Comparison of ENCODE assay signal across 28 cellular contexts in genomic region chr10:80617807-80618206, GRCh38.
"Had no signal": no experiment of that assay in that cellular context is flagged by ENCODE, and none has a peak within 500 bp of the region (broad histone marks: within the 10 kb centered on the region; RNA-seq: fewer than 3 reads in every experiment).

No MANE protein-coding gene starts in this region.

- H3K27me3 ChIP-seq: cardiac muscle cell, Peyer's patch had no signal

- H3K4me1 Mint-ChIP-seq: activated B cell treated with CpG ODN at 0.5 μM for 24 hours; activated CD4-positive, alpha-beta T cell treated with anti-CD3 and anti-CD28 coated beads, Interleukin-2, amount 10 ng/mL, durations not matched to agents 24 days and 14 days; brain; T-helper 17 cell had no signal

- H3K27ac Mint-ChIP-seq: activated B cell treated with CpG ODN at 0.5 μM for 24 hours; activated CD4-positive, alpha-beta T cell treated with anti-CD3 and anti-CD28 coated beads, Interleukin-2, amount 10 ng/mL, durations not matched to agents 24 days and 14 days; activated CD8-positive, alpha-beta memory T cell treated with anti-CD3 and anti-CD28 coated beads, Interleukin-2, amount 10 ng/mL, durations not matched to agents 7 days and 5 days; activated naive CD4-positive, alpha-beta T cell treated with anti-CD3 and anti-CD28 coated beads for 36 hours; activated naive CD8-positive, alpha-beta T cell; activated T-cell treated with anti-CD3 and anti-CD28 coated beads, Interleukin-2, amount 50 U/mL, for 24 hours; activated T-helper 1 cell treated with anti-CD3 and anti-CD28 coated beads, Interleukin-12 subunit alpha, Interleukin-12 subunit beta, Interleukin-2, Interleukin-4 antibody, amounts not matched to agents 30 ng/mL and 10 ng/mL and 1 ng/mL, durations not matched to agents 14 hours and 24 hours and 36 hours; brain; T-helper 17 cell had no signal

- H3K36me3 ChIP-seq: cardiac muscle cell, Peyer's patch had no signal

- H3K36me3 Mint-ChIP-seq: activated CD8-positive, alpha-beta memory T cell treated with anti-CD3 and anti-CD28 coated beads, Interleukin-2, amount 10 ng/mL, durations not matched to agents 7 days and 5 days; brain had no signal

- H3K27me3 Mint-ChIP-seq: activated naive CD8-positive, alpha-beta T cell; activated T-cell treated with anti-CD3 and anti-CD28 coated beads, Interleukin-2, amount 50 U/mL, for 24 hours; brain had no signal

- H3K4me3 ChIP-seq: cardiac muscle cell, Peyer's patch had no signal

- H3K4me3 Mint-ChIP-seq: activated B cell treated with CpG ODN at 0.5 μM for 24 hours; activated CD4-positive, alpha-beta T cell treated with anti-CD3 and anti-CD28 coated beads, Interleukin-2, amount 10 ng/mL, durations not matched to agents 24 days and 14 days; activated CD8-positive, alpha-beta memory T cell treated with anti-CD3 and anti-CD28 coated beads, Interleukin-2, amount 10 ng/mL, durations not matched to agents 7 days and 5 days; activated naive CD4-positive, alpha-beta T cell treated with anti-CD3 and anti-CD28 coated beads for 36 hours; activated naive CD8-positive, alpha-beta T cell; activated T-cell treated with anti-CD3 and anti-CD28 coated beads, Interleukin-2, amount 50 U/mL, for 24 hours; activated T-helper 1 cell treated with anti-CD3 and anti-CD28 coated beads, Interleukin-12 subunit alpha, Interleukin-12 subunit beta, Interleukin-2, Interleukin-4 antibody, amounts not matched to agents 30 ng/mL and 10 ng/mL and 1 ng/mL, durations not matched to agents 14 hours and 24 hours and 36 hours; brain; T-helper 17 cell had no signal

- H3K4me1 ChIP-seq: Peyer's patch had no signal

- H3K27ac ChIP-seq: cardiac muscle cell, Peyer's patch, RWPE1 had no signal

- H3K9me3 ChIP-seq: Peyer's patch had no signal

- DNase-seq: activated B cell treated with CpG ODN at 0.5 μM for 24 hours; activated CD4-positive, alpha-beta T cell treated with anti-CD3 and anti-CD28 coated beads for 1 hour; activated CD4-positive, alpha-beta T cell treated with anti-CD3 and anti-CD28 coated beads, Interleukin-2, amount 10 ng/mL, durations not matched to agents 24 days and 14 days; activated CD4-positive, alpha-beta T cell treated with anti-CD3 and anti-CD28 coated beads, Interleukin-2, amount 50 U/mL, for 48 hours; activated CD8-positive, alpha-beta memory T cell treated with anti-CD3 and anti-CD28 coated beads, Interleukin-2, amount 10 ng/mL, durations not matched to agents 7 days and 5 days; activated gamma-delta T cell; activated naive CD4-positive, alpha-beta T cell treated with anti-CD3 and anti-CD28 coated beads for 36 hours; activated T-cell treated with anti-CD3 and anti-CD28 coated beads, Interleukin-2, amount 50 U/mL, for 24 hours; amygdala; cerebellar nuclear complex; KG1; NCI-H1092; NCI-H1417; NCI-H1694; NCI-H2029; NCI-H2107; NCI-H510A treated with DMSO at 0.1 percent for 48 hours; NCI-H69; NK-92 treated with Interleukin-12 subunit alpha and Interleukin-12 subunit beta, amount 100 ng/mL, for 24 hours; Peyer's patch; SHP77 treated with DMSO at 0.1 percent for 48 hours; T-helper 17 cell; T-helper 9 cell had no signal

- ATAC-seq: activated CD8-positive, alpha-beta memory T cell treated with anti-CD3 and anti-CD28 coated beads, Interleukin-2, amount 10 ng/mL, durations not matched to agents 7 days and 5 days; T-helper 17 cell had no signal

- H3K9me3 Mint-ChIP-seq: activated B cell treated with CpG ODN at 0.5 μM for 24 hours; activated CD4-positive, alpha-beta T cell treated with anti-CD3 and anti-CD28 coated beads, Interleukin-2, amount 10 ng/mL, durations not matched to agents 24 days and 14 days; activated naive CD4-positive, alpha-beta T cell treated with anti-CD3 and anti-CD28 coated beads for 36 hours; activated T-cell treated with anti-CD3 and anti-CD28 coated beads, Interleukin-2, amount 50 U/mL, for 24 hours; activated T-helper 1 cell treated with anti-CD3 and anti-CD28 coated beads, Interleukin-12 subunit alpha, Interleukin-12 subunit beta, Interleukin-2, Interleukin-4 antibody, amounts not matched to agents 30 ng/mL and 10 ng/mL and 1 ng/mL, durations not matched to agents 14 hours and 24 hours and 36 hours had no signal
